ENCODE assay signal across 1 cellular context in the genomic region with DNA sequence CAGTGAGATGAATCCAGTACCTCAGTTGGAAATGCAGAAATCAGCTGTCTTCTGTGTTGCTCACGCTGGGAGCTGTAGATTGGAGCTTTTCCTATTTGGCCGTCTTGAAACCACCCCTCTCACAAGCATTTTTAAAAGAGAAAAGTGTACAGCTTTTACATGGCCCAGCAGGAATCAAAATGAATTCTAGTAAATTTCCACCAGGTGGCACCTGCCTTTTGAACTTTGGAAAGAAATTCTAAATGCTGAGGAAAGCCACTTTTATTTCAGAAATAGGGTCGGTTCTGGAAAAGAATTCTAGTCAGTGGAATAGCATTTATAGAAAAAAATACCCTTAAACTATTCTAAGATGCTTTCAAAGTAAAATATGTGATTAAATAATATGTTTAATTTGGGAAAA.
TF ChIP-seq lines count a peak whose summit lies in the region.

No MANE protein-coding gene starts in this region.

TF ChIP-seq in WTC11, 78 proteins besides CTCF, POLR2A, EP300 and RAD21 (continued from another document):
- TF ChIP-seq, protein P1, sequence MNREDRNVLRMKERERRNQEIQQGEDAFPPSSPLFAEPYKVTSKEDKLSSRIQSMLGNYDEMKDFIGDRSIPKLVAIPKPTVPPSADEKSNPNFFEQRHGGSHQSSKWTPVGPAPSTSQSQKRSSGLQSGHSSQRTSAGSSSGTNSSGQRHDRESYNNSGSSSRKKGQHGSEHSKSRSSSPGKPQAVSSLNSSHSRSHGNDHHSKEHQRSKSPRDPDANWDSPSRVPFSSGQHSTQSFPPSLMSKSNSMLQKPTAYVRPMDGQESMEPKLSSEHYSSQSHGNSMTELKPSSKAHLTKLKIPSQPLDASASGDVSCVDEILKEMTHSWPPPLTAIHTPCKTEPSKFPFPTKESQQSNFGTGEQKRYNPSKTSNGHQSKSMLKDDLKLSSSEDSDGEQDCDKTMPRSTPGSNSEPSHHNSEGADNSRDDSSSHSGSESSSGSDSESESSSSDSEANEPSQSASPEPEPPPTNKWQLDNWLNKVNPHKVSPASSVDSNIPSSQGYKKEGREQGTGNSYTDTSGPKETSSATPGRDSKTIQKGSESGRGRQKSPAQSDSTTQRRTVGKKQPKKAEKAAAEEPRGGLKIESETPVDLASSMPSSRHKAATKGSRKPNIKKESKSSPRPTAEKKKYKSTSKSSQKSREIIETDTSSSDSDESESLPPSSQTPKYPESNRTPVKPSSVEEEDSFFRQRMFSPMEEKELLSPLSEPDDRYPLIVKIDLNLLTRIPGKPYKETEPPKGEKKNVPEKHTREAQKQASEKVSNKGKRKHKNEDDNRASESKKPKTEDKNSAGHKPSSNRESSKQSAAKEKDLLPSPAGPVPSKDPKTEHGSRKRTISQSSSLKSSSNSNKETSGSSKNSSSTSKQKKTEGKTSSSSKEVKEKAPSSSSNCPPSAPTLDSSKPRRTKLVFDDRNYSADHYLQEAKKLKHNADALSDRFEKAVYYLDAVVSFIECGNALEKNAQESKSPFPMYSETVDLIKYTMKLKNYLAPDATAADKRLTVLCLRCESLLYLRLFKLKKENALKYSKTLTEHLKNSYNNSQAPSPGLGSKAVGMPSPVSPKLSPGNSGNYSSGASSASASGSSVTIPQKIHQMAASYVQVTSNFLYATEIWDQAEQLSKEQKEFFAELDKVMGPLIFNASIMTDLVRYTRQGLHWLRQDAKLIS (CRISPR knock-in tag; IDR thresholded peaks at IDR 0.05; ENCODE audit: borderline replicate concordance) = no peak
- TF ChIP-seq ZNF263 (CRISPR knock-in tag; IDR thresholded peaks at IDR 0.05; ENCODE audit: low read depth) (no peak), KAT7 (CRISPR knock-in tag; IDR thresholded peaks at IDR 0.05; ENCODE audit: borderline replicate concordance) (no peak), FOXK1 (CRISPR knock-in tag; IDR thresholded peaks at IDR 0.05) (no peak), GTF2I (CRISPR knock-in tag; conservative IDR thresholded peaks at IDR 0.05) (no peak), ZNF121 (CRISPR knock-in tag; IDR thresholded peaks at IDR 0.05) (no peak), NFE2L1 (CRISPR knock-in tag; IDR thresholded peaks at IDR 0.05) (no peak)
- TF ChIP-seq, protein P2, sequence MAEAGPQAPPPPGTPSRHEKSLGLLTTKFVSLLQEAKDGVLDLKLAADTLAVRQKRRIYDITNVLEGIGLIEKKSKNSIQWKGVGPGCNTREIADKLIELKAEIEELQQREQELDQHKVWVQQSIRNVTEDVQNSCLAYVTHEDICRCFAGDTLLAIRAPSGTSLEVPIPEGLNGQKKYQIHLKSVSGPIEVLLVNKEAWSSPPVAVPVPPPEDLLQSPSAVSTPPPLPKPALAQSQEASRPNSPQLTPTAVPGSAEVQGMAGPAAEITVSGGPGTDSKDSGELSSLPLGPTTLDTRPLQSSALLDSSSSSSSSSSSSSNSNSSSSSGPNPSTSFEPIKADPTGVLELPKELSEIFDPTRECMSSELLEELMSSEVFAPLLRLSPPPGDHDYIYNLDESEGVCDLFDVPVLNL (CRISPR knock-in tag; IDR thresholded peaks at IDR 0.05; ENCODE audit: borderline replicate concordance, low read depth) = no peak
- TF ChIP-seq, protein P3, sequence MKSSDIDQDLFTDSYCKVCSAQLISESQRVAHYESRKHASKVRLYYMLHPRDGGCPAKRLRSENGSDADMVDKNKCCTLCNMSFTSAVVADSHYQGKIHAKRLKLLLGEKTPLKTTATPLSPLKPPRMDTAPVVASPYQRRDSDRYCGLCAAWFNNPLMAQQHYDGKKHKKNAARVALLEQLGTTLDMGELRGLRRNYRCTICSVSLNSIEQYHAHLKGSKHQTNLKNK (CRISPR knock-in tag; IDR thresholded peaks at IDR 0.05) = no peak
- TF ChIP-seq, protein P4, sequence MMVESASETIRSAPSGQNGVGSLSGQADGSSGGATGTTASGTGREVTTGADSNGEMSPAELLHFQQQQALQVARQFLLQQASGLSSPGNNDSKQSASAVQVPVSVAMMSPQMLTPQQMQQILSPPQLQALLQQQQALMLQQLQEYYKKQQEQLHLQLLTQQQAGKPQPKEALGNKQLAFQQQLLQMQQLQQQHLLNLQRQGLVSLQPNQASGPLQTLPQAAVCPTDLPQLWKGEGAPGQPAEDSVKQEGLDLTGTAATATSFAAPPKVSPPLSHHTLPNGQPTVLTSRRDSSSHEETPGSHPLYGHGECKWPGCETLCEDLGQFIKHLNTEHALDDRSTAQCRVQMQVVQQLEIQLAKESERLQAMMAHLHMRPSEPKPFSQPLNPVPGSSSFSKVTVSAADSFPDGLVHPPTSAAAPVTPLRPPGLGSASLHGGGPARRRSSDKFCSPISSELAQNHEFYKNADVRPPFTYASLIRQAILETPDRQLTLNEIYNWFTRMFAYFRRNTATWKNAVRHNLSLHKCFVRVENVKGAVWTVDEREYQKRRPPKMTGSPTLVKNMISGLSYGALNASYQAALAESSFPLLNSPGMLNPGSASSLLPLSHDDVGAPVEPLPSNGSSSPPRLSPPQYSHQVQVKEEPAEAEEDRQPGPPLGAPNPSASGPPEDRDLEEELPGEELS (CRISPR knock-in tag; IDR thresholded peaks at IDR 0.05) = no peak
